15 cellular contexts compared by ENCODE assay signal in genomic region chr6:39225543-39225942, GRCh38. TPM values are rescaled to one million over a fixed set of nuclear protein-coding genes. Genes with fewer than 3 reads are reported as not detected.
A peak's percentile ranks its signal among the peaks of the same experiment; 100 is the strongest.
DNase-seq lines count a peak whose midpoint lies in the region; ATAC-seq, FAIRE-seq and TF ChIP-seq lines count a peak whose summit lies in the region.
"Had no signal": no experiment of that assay in that cellular context is flagged by ENCODE, and none has a peak within 500 bp of the region (broad histone marks: within the 10 kb centered on the region; RNA-seq: fewer than 3 reads in every experiment).

No MANE protein-coding gene starts in this region.

- no peaks in the 10 kb centered on the region for H3K27me3 Mint-ChIP-seq in activated CD8-positive, alpha-beta T cell treated with anti-CD3 and anti-CD28 coated beads for 36 hours
- H3K27me3 Mint-ChIP-seq in osteocyte (ENCODE audit: unreplicated experiment), result peaks cover 53% of the 10 kb centered on the region

- H3K4me1 ChIP-seq in liver (ENCODE audit: control insufficient read depth in 4 of 4, insufficient read depth in 4 of 4, low read length in 3 of 4), result peaks cover 12 to 79% (median 70%) of the 10 kb centered on the region in 4 donors
- peaks cover 9% of the 10 kb centered on the region for H3K4me1 ChIP-seq in HepG2 (ENCODE audit: insufficient read depth, low read length)
- peaks cover 51 to 91% (median 66%) of the 10 kb centered on the region in 4 donors for H3K4me1 ChIP-seq in upper lobe of left lung

- H3K4me3 ChIP-seq in liver (ENCODE audit: low read depth in 1 of 3, low read length in 3 of 3) (no peak overlapping the region), HepG2 (replicated peaks in 1 of 3; ENCODE audit: insufficient read depth in 1 of 3, low read depth in 2 of 3, low read length in 3 of 3) (no peak overlapping the region), upper lobe of left lung (peak overlapping the region in 1 of 4 donors; percentile 64)
- H3K4me3 ChIP-seq: BLaER1, smooth muscle cell had no signal

- WGBS in liver, result 37% methylated on average over 4 of the region's 4 CpGs
- 27% methylated on average over 4 of the region's 4 CpGs for WGBS in HepG2 (ENCODE audit: low lambda C conversion rate)
- WGBS in upper lobe of left lung, 2 donors, result 66 to 73% methylated on average over 4 of the region's 4 CpGs

- intact Hi-C loops in HepG2 (cut with micrococcal nuclease; ENCODE audit: unreplicated experiment) (no loop called here), cardiac septum (cut with DNase I) (no loop called here)
- intact Hi-C loops in activated CD8-positive, alpha-beta T cell treated with anti-CD3 and anti-CD28 coated beads for 36 hours (cut with micrococcal nuclease), result loop anchor here (10.0 kb wide), 1 partner anchor 79 kb away; no protein-coding TSS in a partner anchor

- CTCF ChIA-PET in HepG2 (lab: Yijun Ruan, JAX; ENCODE audit: low intra/inter-chr PET ratio, low total read pairs), result no interaction called here
- CTCF ChIA-PET in activated CD8-positive, alpha-beta T cell treated with anti-CD3 and anti-CD28 coated beads for 36 hours (lab: Charles Lee), result interaction anchor here (0.9 to 1.2 kb wide), 2 partner anchors 8 to 59 kb away, joined by 3 to 4 read pairs; no protein-coding TSS in a partner anchor

- BruUV-seq in HepG2 (replicated peaks; lab: Mats Ljungman, UMichigan), result no TSS peak

- H3K9ac ChIP-seq in liver (ENCODE audit: low read depth in 1 of 2, low read length in 2 of 2), result peak overlapping the region in 1 of 2 donors; percentile 10
- H3K9ac ChIP-seq in HepG2 (ENCODE audit: insufficient read depth, low read depth, low read length), result no peak overlapping the region
- H3K9ac ChIP-seq: BLaER1, KMS-11 had no signal

- no peak for FAIRE-seq in HepG2 (lab: Jason Lieb, UNC)

- ATAC-seq in HepG2 (no peak), left lobe of liver (peak; percentile 67), upper lobe of left lung (ENCODE audit: low FRiP score in 2 of 2) (no peak)
- no peak for ATAC-seq in activated CD8-positive, alpha-beta T cell treated with anti-CD3 and anti-CD28 coated beads for 36 hours

- H3K36me3 ChIP-seq in liver (ENCODE audit: control insufficient read depth in 4 of 4, insufficient read depth in 3 of 4, low read depth in 1 of 4, low read length in 3 of 4), result peaks cover 0 to 2% (median 0%) of the 10 kb centered on the region in 4 donors
- H3K36me3 ChIP-seq in HepG2 (replicated peaks in 1 of 2; ENCODE audit: control insufficient read depth in 1 of 2, insufficient read depth in 2 of 2, low read length in 2 of 2), result no peaks in the 10 kb centered on the region
- no peaks in the 10 kb centered on the region for H3K36me3 ChIP-seq in upper lobe of left lung
- H3K36me3 ChIP-seq: BLaER1 had no signal

- TF ChIP-seq RAD21 in liver (IDR thresholded peaks at IDR 0.05) (peak; percentile 28 to 57), HepG2 (CRISPR knock-in tag; IDR thresholded peaks at IDR 0.05) (no peak)

- H3K9me3 Mint-ChIP-seq in activated CD8-positive, alpha-beta T cell treated with anti-CD3 and anti-CD28 coated beads for 36 hours, result peaks cover 3% of the 10 kb centered on the region
- H3K9me3 Mint-ChIP-seq in osteocyte (ENCODE audit: unreplicated experiment), result no peaks in the 10 kb centered on the region
- H3K9me3 Mint-ChIP-seq: naive thymus-derived CD8-positive, alpha-beta T cell had no signal

- peak overlapping the region; percentile 72 to 91 for H3K27ac ChIP-seq in liver (ENCODE audit: low read depth in 1 of 2, low read length in 2 of 2)
- H3K27ac ChIP-seq in HepG2 (ENCODE audit: extremely low read length, insufficient read depth, low read length), result no peak overlapping the region
- H3K27ac ChIP-seq in upper lobe of left lung, result peak overlapping the region; percentile 21 to 83 (median 79)
- H3K27ac ChIP-seq: BLaER1, KMS-11 had no signal

- H2AFZ ChIP-seq in HepG2 (ENCODE audit: low read length), result no peak overlapping the region

- TF ChIP-seq EP300 in HepG2 (IDR thresholded peaks at IDR 0.05; ENCODE audit: low read depth in 2 of 2, low read length in 2 of 2) (no peak), HepG2 (CRISPR knock-in tag; IDR thresholded peaks at IDR 0.05; ENCODE audit: borderline replicate concordance) (no peak), upper lobe of left lung (IDR thresholded peaks at IDR 0.05) (no peak)

- H4K20me1 ChIP-seq in HepG2 (ENCODE audit: insufficient read depth, low read length), result no peaks in the 10 kb centered on the region
- H4K20me1 ChIP-seq: BLaER1 had no signal

- POLR2A ChIA-PET in HepG2 (lab: Yijun Ruan, JAX), result no interaction called here
- POLR2A ChIA-PET in activated CD8-positive, alpha-beta T cell treated with anti-CD3 and anti-CD28 coated beads for 36 hours (lab: Charles Lee), result interaction anchor here (0.9 kb wide), 1 partner anchor 25 kb away, joined by 3 read pairs; no protein-coding TSS in a partner anchor

- TF ChIP-seq POLR2A in HepG2 (IDR thresholded peaks at IDR 0.05; ENCODE audit: insufficient read depth in 1 of 2, low read depth in 2 of 2, low read length in 2 of 2), result no peak
- no peak for TF ChIP-seq POLR2A in upper lobe of left lung (IDR thresholded peaks at IDR 0.05)

- TF ChIP-seq CTCF in liver (IDR thresholded peaks at IDR 0.05; ENCODE audit: low read depth, low read length, missing input control), result no peak
- TF ChIP-seq CTCF in HepG2 (CRISPR knock-in tag; IDR thresholded peaks at IDR 0.05), result no peak
- no peak for TF ChIP-seq CTCF in activated CD8-positive, alpha-beta T cell treated with anti-CD3 and anti-CD28 coated beads for 36 hours (IDR thresholded peaks at IDR 0.05)
- no peak for TF ChIP-seq CTCF in upper lobe of left lung (IDR thresholded peaks at IDR 0.05)
- no peak for TF ChIP-seq CTCF in osteocyte (IDR thresholded peaks at IDR 0.05)

- peaks cover 79% of the 10 kb centered on the region for H3K36me3 Mint-ChIP-seq in activated CD8-positive, alpha-beta T cell treated with anti-CD3 and anti-CD28 coated beads for 36 hours (ENCODE audit: low read depth)
- no peaks in the 10 kb centered on the region for H3K36me3 Mint-ChIP-seq in osteocyte (ENCODE audit: unreplicated experiment)
- H3K36me3 Mint-ChIP-seq: naive thymus-derived CD8-positive, alpha-beta T cell had no signal

- H3K79me2 ChIP-seq in HepG2 (ENCODE audit: insufficient read depth, low read length), result no peaks in the 10 kb centered on the region

- no peak for DNase-seq in HepG2 (ENCODE audit: low spot score)
- peak; percentile 29 for DNase-seq in activated CD8-positive, alpha-beta T cell treated with anti-CD3 and anti-CD28 coated beads for 36 hours
- peak; percentile 85 for DNase-seq in left lobe of liver (ENCODE audit: low spot score)
- peak in 1 of 2 donors; percentile 76 for DNase-seq in upper lobe of left lung
- DNase-seq in osteocyte (ENCODE audit: extremely low spot score, unreplicated experiment), result no peak
- no peak for DNase-seq in EL
- DNase-seq in cardiac septum (ENCODE audit: low spot score), result no peak
- DNase-seq: NCI-H2107, RPMI8226 had no signal

- no peak overlapping the region for H3K4me2 ChIP-seq in HepG2 (ENCODE audit: low read depth, low read length)
- H3K4me2 ChIP-seq: KMS-11, smooth muscle cell had no signal

- in situ Hi-C loops in HepG2 (cut with HindIII; ENCODE audit: extremely low pct_ligation_motif_present, low pct_unique_long_range_greater_than_20kb), result no loop called here

- H3K27ac Mint-ChIP-seq in activated CD8-positive, alpha-beta T cell treated with anti-CD3 and anti-CD28 coated beads for 36 hours, result peak overlapping the region; percentile 94
- no peak overlapping the region for H3K27ac Mint-ChIP-seq in osteocyte (ENCODE audit: unreplicated experiment)

- H3K4me3 Mint-ChIP-seq in activated CD8-positive, alpha-beta T cell treated with anti-CD3 and anti-CD28 coated beads for 36 hours, result peak overlapping the region; percentile 90
- H3K4me3 Mint-ChIP-seq in osteocyte (ENCODE audit: unreplicated experiment), result no peak overlapping the region

- H3K27me3 ChIP-seq in liver (ENCODE audit: control insufficient read depth in 4 of 4, insufficient read depth in 4 of 4, low read length in 3 of 4) (no peaks in the 10 kb centered on the region), HepG2 (ENCODE audit: control insufficient read depth in 1 of 2, insufficient read depth in 2 of 2, low read length in 2 of 2) (peaks cover 0 to 23% of the 10 kb centered on the region in 2 experiments; a peak in 3 of 5 replicates), upper lobe of left lung (no peaks in the 10 kb centered on the region)

- peaks cover 70% of the 10 kb centered on the region for H3K4me1 Mint-ChIP-seq in activated CD8-positive, alpha-beta T cell treated with anti-CD3 and anti-CD28 coated beads for 36 hours (ENCODE audit: low read depth)
- H3K4me1 Mint-ChIP-seq in osteocyte (ENCODE audit: unreplicated experiment), result peaks cover 8% of the 10 kb centered on the region

- H3K9me3 ChIP-seq in liver (ENCODE audit: control insufficient read depth in 4 of 4, low read length in 3 of 4) (no peaks in the 10 kb centered on the region), HepG2 (ENCODE audit: low read length) (no peaks in the 10 kb centered on the region), upper lobe of left lung (no peaks in the 10 kb centered on the region)

RNA-seq across cellular contexts. Expression of gene KCNK5, which starts 3.7 kb away (rescaled TPM):
- 10 to 100 TPM in 1 of 2 donors, 1 to 10 TPM in 1; 3.7 to 19.1 TPM for total RNA-seq in liver
- 1 to 10 TPM; 5.4 to 9.6 TPM for polyA plus RNA-seq in liver
- 0.04 TPM in 1 of 2 replicates, not detected in the other for total RNA-seq in HepG2 (2016; rRNA removed; fragmentation: Illumina TruSeq; extraction: Trizol)
- total RNA-seq in HepG2 (2016; cell fraction: cytosol; rRNA removed; fragmentation: Illumina TruSeq; extraction: Trizol; ENCODE audit: low read depth), result not detected in 2 replicates
- 0.04 TPM in 1 of 2 replicates, not detected in the other for total RNA-seq in HepG2 (2016; cell fraction: insoluble cytoplasmic fraction; rRNA removed; fragmentation: Illumina TruSeq; extraction: Trizol)
- total RNA-seq in HepG2 (2016; cell fraction: membrane; rRNA removed; fragmentation: Illumina TruSeq; extraction: Trizol), result not detected in 2 replicates
- total RNA-seq in HepG2 (2016; cell fraction: nucleus; rRNA removed; fragmentation: Illumina TruSeq; extraction: Trizol), result not detected in 2 replicates
- 0.03 TPM in 1 of 2 replicates, not detected in the other for polyA plus RNA-seq in HepG2 (2011; rRNA removed)
- 0.01 TPM in 1 of 2 replicates, not detected in the other for polyA plus RNA-seq in HepG2 (2011; cell fraction: cytosol; rRNA removed)
- polyA plus RNA-seq in HepG2 (2011; cell fraction: nucleus; rRNA removed), result not detected in 2 replicates
- polyA plus RNA-seq in HepG2 (2012), result not detected in 2 replicates
- polyA plus RNA-seq in HepG2 (2016; cell fraction: cytosol; fragmentation: Illumina TruSeq; extraction: Trizol; ENCODE audit: low read depth), result not detected in 2 replicates
- not detected in 2 replicates for polyA plus RNA-seq in HepG2 (2016; cell fraction: insoluble cytoplasmic fraction; fragmentation: Illumina TruSeq; extraction: Trizol; ENCODE audit: low read depth)
- not detected in 2 replicates for polyA plus RNA-seq in HepG2 (2016; cell fraction: membrane; fragmentation: Illumina TruSeq; extraction: Trizol; ENCODE audit: low read depth)
- polyA plus RNA-seq in HepG2 (2016; cell fraction: nucleus; fragmentation: Illumina TruSeq; extraction: Trizol; ENCODE audit: insufficient read depth, low read depth), result not detected in 2 replicates
- polyA minus RNA-seq in HepG2 (2011; rRNA and poly(A)+ RNA removed; ENCODE audit: low replicate concordance), result 9.6 TPM in 1 of 2 replicates, not detected in the other
- polyA minus RNA-seq in HepG2 (2011; cell fraction: cytosol; rRNA and poly(A)+ RNA removed), result not detected in 2 replicates
- not detected in 2 replicates for polyA minus RNA-seq in HepG2 (2011; cell fraction: nucleus; rRNA and poly(A)+ RNA removed)
- total RNA-seq in activated CD8-positive, alpha-beta T cell treated with anti-CD3 and anti-CD28 coated beads for 36 hours, result 10 to 100 TPM; 25.0 to 25.9 TPM
- 62.3 TPM for total RNA-seq in left lobe of liver
- 10 to 100 TPM in 5 of 6 donors, 1 to 10 TPM in 1; 8.9 to 34.6 (median 17.3) TPM for total RNA-seq in upper lobe of left lung
- total RNA-seq in osteocyte, result not detected in 2 replicates
- 0.19 TPM for total RNA-seq in cardiac septum
- total RNA-seq: chondrocyte, smooth muscle cell had no signal
- polyA plus RNA-seq: naive thymus-derived CD8-positive, alpha-beta T cell; smooth muscle cell had no signal

Comparison
In these comparisons a context has a peak if more than half of its experiments do, and no peak if none do; other contexts are left out.
1. DNase-seq: peak in activated CD8-positive, alpha-beta T cell treated with anti-CD3 and anti-CD28 coated beads for 36 hours (single experiment) and left lobe of liver (single experiment); none in HepG2 (single experiment), osteocyte (single experiment), EL (single experiment) and cardiac septum (single experiment).